ENCODE assay signal across 8 cellular contexts in the genomic region with DNA sequence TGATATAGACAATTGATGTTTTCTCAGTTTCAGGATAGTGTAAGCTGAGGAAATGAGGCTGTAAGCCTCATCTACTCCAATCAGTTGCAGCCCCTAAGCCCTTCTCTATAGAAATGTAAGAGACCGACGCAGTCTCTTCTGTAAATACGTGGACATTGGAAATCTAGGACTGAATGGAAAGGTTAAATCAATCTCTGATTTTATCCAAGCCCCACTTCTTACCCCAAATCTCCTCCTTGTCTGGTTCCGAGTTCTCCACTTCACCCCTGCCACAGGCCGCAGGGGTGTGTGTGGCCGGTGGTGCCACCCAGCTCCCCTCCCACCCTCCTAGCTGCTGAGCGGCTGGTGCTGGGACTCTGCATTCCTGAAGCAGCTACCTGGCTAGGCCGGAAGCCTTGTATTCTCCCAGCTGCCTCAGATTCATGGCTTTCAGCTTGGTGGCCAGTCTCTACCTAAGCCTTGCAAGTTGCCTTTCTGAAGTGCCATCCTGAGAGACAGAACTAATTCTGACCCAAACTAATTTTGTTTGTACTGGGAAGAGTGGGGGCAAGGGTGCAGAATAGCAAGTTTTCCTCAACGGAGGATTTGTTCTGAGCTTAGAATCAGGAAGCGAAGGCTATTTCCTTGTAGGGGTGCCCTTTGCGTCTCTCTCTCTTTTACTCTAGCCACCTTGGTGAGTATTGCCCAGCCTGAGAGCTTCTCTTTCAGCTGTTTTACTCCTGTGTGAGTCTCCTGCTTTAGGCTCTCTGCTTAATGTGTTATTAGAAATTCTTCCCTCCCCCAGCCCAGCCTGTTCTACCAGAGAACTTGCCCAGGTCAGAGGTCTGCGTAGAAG. TPM values are rescaled to one million over a fixed set of nuclear protein-coding genes. Genes with fewer than 3 reads are reported as not detected.
DNase-seq lines count a peak whose midpoint lies in the region; ATAC-seq and TF ChIP-seq lines count a peak whose summit lies in the region.

No MANE protein-coding gene starts in this region.

- TF ChIP-seq EP300 in stomach (IDR thresholded peaks at IDR 0.05): no peak

- H3K27ac ChIP-seq in brain microvascular endothelial cell (no peak overlapping the region), stomach (peak overlapping the region; percentile 11 to 76 (median 64))

- H3K4me3 ChIP-seq in brain microvascular endothelial cell (ENCODE audit: low read depth, low read length) (peak overlapping the region; percentile 60), stomach (peak overlapping the region; percentile 54 to 73 (median 66))

- TF ChIP-seq POLR2A in stomach (IDR thresholded peaks at IDR 0.05): no peak

- H3K27me3 ChIP-seq in brain microvascular endothelial cell (replicated peaks): no peaks in the 10 kb centered on the region
- no peaks in the 10 kb centered on the region for H3K27me3 ChIP-seq in stomach

- no peaks in the 10 kb centered on the region for H3K36me3 ChIP-seq in brain microvascular endothelial cell (replicated peaks)
- H3K36me3 ChIP-seq in stomach: peaks cover 16 to 38% (median 37%) of the 10 kb centered on the region in 4 donors

- in situ Hi-C loops in brain microvascular endothelial cell (cut with HindIII; ENCODE audit: low pct_ligation_motif_present, low sequenced_read_pairs) (no loop called here), G401 (cut with HindIII; ENCODE audit: low sequenced_read_pairs) (no loop called here)

- TF ChIP-seq CTCF in brain microvascular endothelial cell (IDR thresholded peaks at IDR 0.05; ENCODE audit: low read depth, low read length, missing control alignments) (no peak), stomach (IDR thresholded peaks at IDR 0.05) (no peak)

- WGBS in stomach, 5 donors: 18 to 22% (median 20%) methylated on average over 12 of the region's 12 CpGs

- DNase-seq in brain microvascular endothelial cell (no peak), left colon (peak; percentile 48 to 49), stomach (peak; percentile 28), NOMO-1 treated with DMSO at 0.1 percent for 48 hours (lab: John Stamatoyannopoulos, UW; ENCODE audit: unreplicated experiment) (no peak), G401 (ENCODE audit: low spot score) (no peak)
- no peak for DNase-seq in NK-92 treated with Interleukin-12 subunit alpha and Interleukin-12 subunit beta, amount 100 ng/mL, for 24 hours (lab: John Stamatoyannopoulos, UW)

- peaks cover 0 to 24% (median 17%) of the 10 kb centered on the region in 4 donors for H3K4me1 ChIP-seq in stomach

- ATAC-seq in GM18909 (IDR thresholded peaks at IDR 0.05; ENCODE audit: poor library complexity, unreplicated experiment): peak; percentile 36
- peak; percentile 41 for ATAC-seq in HG03432 (IDR thresholded peaks at IDR 0.05; ENCODE audit: unreplicated experiment)
- peak; percentile 79 for ATAC-seq in left colon

- no peaks in the 10 kb centered on the region for H3K9me3 ChIP-seq in stomach

- intact Hi-C loops in left colon (cut with DNase I, micrococcal nuclease): no loop called here
- intact Hi-C loops in stomach (cut with DNase I; ENCODE audit: low total_unique reads): no loop called here

RNA-seq across cellular contexts. Expression of a gene that starts 0.7 kb away (rescaled TPM):
- total RNA-seq in left colon (10 to 100 TPM; 48.8 to 59.8 TPM), stomach (100 to 1,000 TPM in 1 of 5 donors, 10 to 100 TPM in 4; 15.4 to 111 (median 39.7) TPM)
- 10 to 100 TPM; 10.1 to 24.1 (median 17.1) TPM for polyA plus RNA-seq in stomach
- total RNA-seq in G401 (2014; rRNA removed; shearing (Covaris generic)): 0.98 TPM in 1 of 2 replicates, not detected in the other

Comparison
In these comparisons a context has a peak if more than half of its experiments do, and no peak if none do; other contexts are left out.
1. DNase-seq: peak in left colon (2 of 2) and stomach (single experiment); none in brain microvascular endothelial cell (single experiment), NK-92 treated with Interleukin-12 subunit alpha and Interleukin-12 subunit beta, amount 100 ng/mL, for 24 hours (single experiment), NOMO-1 treated with DMSO at 0.1 percent for 48 hours (single experiment) and G401 (single experiment).
2. Peak in every context shown above with its lines, with median percentiles within 50 percentile points of each other: ATAC-seq.